Comparison of ENCODE assay signal across 26 cellular contexts in the genomic region with DNA sequence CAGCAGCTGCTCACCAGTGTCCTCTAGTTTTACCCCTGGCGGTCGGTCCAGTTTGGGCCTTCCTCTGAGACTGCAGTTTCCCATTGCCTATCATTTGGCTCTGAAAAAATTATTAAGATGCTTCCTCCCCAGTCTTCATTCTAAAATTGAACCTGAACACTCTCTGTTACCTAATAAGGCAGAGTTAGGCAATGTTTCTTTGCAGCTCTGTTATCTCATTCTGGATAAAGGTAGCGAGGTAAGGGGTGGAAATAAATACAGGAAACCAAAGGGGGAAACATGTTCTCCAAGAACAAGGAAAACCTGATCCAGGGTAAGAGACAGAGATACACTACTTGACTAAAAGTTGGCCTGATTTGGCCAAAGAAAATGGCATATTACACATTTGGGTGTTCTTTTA.
"Had no signal": no experiment of that assay in that cellular context is flagged by ENCODE, and none has a peak within 500 bp of the region (broad histone marks: within the 10 kb centered on the region; RNA-seq: fewer than 3 reads in every experiment).

No MANE protein-coding gene starts in this region.

- H3K27me3 ChIP-seq: dorsolateral prefrontal cortex, esophagus muscularis mucosa, foreskin keratinocyte, gastroesophageal sphincter, heart left ventricle, right atrium auricular region, sigmoid colon, testis, tibial artery had no signal

- H3K4me3 ChIP-seq: dorsolateral prefrontal cortex, esophagus muscularis mucosa, gastroesophageal sphincter, heart left ventricle, left ventricle myocardium inferior, lower lobe of right lung, prostate gland, right atrium auricular region, sigmoid colon, testis, tibial artery had no signal

- H3K9me3 ChIP-seq: esophagus muscularis mucosa, gastroesophageal sphincter, heart left ventricle, left ventricle myocardium inferior, lower lobe of right lung, prostate gland, right atrium auricular region, sigmoid colon, testis, tibial artery had no signal

- DNase-seq: central memory CD4-positive, alpha-beta T cell; dorsolateral prefrontal cortex; effector CD4-positive, alpha-beta T cell; foreskin keratinocyte; heart left ventricle; hippocampal formation; left cardiac atrium; left ventricle myocardium inferior; lower lobe of right lung; naive thymus-derived CD8-positive, alpha-beta T cell; nephron progenitor cell; sigmoid colon; stimulated activated CD4-positive, alpha-beta T cell treated with anti-CD3 and anti-CD28 coated beads, Interleukin-2, amount 100 ng/mL, for 24 hours; stimulated activated CD4-positive, alpha-beta T cell treated with anti-CD3 and anti-CD28 coated beads, Interleukin-4, amount 100 ng/mL, for 24 hours; stimulated activated naive CD8-positive, alpha-beta T cell treated with anti-CD3 and anti-CD28 coated beads, Interleukin-15, amount 100 ng/mL, for 72 hours; testis; tibial artery had no signal

- H3K4me1 Mint-ChIP-seq: naive thymus-derived CD8-positive, alpha-beta T cell; stimulated activated effector memory CD8-positive, alpha-beta T cell treated with anti-CD3 and anti-CD28 coated beads, Interleukin-12 subunit alpha, Interleukin-12 subunit beta, amount 100 ng/mL, for 72 hours; stimulated activated naive CD8-positive, alpha-beta T cell treated with anti-CD3 and anti-CD28 coated beads, Interleukin-15, amount 100 ng/mL, for 72 hours had no signal

- ATAC-seq: foreskin keratinocyte; gastroesophageal sphincter; heart left ventricle; left cardiac atrium; lower lobe of right lung; naive thymus-derived CD8-positive, alpha-beta T cell; stimulated activated effector memory CD8-positive, alpha-beta T cell treated with anti-CD3 and anti-CD28 coated beads, Interleukin-12 subunit alpha, Interleukin-12 subunit beta, amount 100 ng/mL, for 72 hours; stimulated activated naive CD8-positive, alpha-beta T cell treated with anti-CD3 and anti-CD28 coated beads, Interleukin-15, amount 100 ng/mL, for 72 hours had no signal

- H3K27ac ChIP-seq: dorsolateral prefrontal cortex, esophagus muscularis mucosa, foreskin keratinocyte, gastroesophageal sphincter, heart left ventricle, left ventricle myocardium inferior, lower lobe of right lung, parathyroid adenoma, prostate gland, right atrium auricular region, sigmoid colon, testis, tibial artery had no signal

- H3K4me1 ChIP-seq: esophagus muscularis mucosa, foreskin keratinocyte, gastroesophageal sphincter, lower lobe of right lung, parathyroid adenoma, prostate gland, sigmoid colon, testis, tibial artery had no signal

- H3K36me3 Mint-ChIP-seq: stimulated activated effector memory CD8-positive, alpha-beta T cell treated with anti-CD3 and anti-CD28 coated beads, Interleukin-12 subunit alpha, Interleukin-12 subunit beta, amount 100 ng/mL, for 72 hours had no signal

- FAIRE-seq: colon, islet of Langerhans had no signal

- H3K9me3 Mint-ChIP-seq: naive thymus-derived CD8-positive, alpha-beta T cell; nephron progenitor cell; stimulated activated effector memory CD8-positive, alpha-beta T cell treated with anti-CD3 and anti-CD28 coated beads, Interleukin-12 subunit alpha, Interleukin-12 subunit beta, amount 100 ng/mL, for 72 hours; stimulated activated naive CD8-positive, alpha-beta T cell treated with anti-CD3 and anti-CD28 coated beads, Interleukin-15, amount 100 ng/mL, for 72 hours; type B pancreatic cell had no signal

- H3K27me3 Mint-ChIP-seq: naive thymus-derived CD8-positive, alpha-beta T cell; stimulated activated naive CD8-positive, alpha-beta T cell treated with anti-CD3 and anti-CD28 coated beads, Interleukin-15, amount 100 ng/mL, for 72 hours; type B pancreatic cell had no signal

- H3K36me3 ChIP-seq: left ventricle myocardium inferior, lower lobe of right lung, prostate gland, right atrium auricular region had no signal

- H3K4me3 Mint-ChIP-seq: naive thymus-derived CD8-positive, alpha-beta T cell; nephron progenitor cell; stimulated activated effector memory CD8-positive, alpha-beta T cell treated with anti-CD3 and anti-CD28 coated beads, Interleukin-12 subunit alpha, Interleukin-12 subunit beta, amount 100 ng/mL, for 72 hours; stimulated activated naive CD8-positive, alpha-beta T cell treated with anti-CD3 and anti-CD28 coated beads, Interleukin-15, amount 100 ng/mL, for 72 hours; type B pancreatic cell had no signal

- H3K27ac Mint-ChIP-seq: stimulated activated effector memory CD8-positive, alpha-beta T cell treated with anti-CD3 and anti-CD28 coated beads, Interleukin-12 subunit alpha, Interleukin-12 subunit beta, amount 100 ng/mL, for 72 hours; stimulated activated naive CD8-positive, alpha-beta T cell treated with anti-CD3 and anti-CD28 coated beads, Interleukin-15, amount 100 ng/mL, for 72 hours; type B pancreatic cell had no signal
